In the genomic region with DNA sequence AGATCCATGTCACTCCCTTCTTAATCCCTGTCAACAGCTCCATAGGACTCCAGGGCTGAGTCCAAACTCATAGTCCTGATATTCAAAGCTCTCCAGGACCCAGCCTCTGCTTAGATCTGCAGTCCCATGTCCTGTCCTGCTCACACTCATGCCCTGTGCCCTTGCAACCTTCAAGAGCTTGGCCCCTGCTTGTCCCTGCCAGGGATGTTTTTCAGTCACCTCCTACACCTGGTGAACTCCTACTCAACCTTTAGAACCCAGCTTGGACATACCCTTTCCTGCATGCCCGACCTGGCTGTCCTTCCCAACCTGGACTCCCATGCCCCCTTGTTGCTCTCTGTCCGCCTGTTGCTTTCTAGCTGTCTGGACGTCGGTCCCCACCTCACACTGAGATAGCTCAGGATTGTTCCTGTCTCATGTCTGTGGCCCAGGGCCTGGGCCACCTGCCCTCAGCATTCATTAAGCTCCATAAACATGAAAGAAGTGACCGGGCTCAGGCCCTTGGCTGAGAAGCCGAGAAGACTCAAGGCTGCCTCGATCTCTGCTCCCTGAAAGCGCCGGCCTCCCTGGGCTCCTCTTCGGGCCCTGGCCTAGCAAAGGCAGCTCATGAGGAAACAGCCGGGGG, we compare ENCODE assay signal across 23 cellular contexts. TPM values are rescaled to one million over a fixed set of nuclear protein-coding genes. Genes with fewer than 3 reads are reported as not detected.
DNase-seq lines count a peak whose midpoint lies in the region; ATAC-seq, FAIRE-seq and TF ChIP-seq lines count a peak whose summit lies in the region.
"Had no signal": no experiment of that assay in that cellular context is flagged by ENCODE, and none has a peak within 500 bp of the region (broad histone marks: within the 10 kb centered on the region; RNA-seq: fewer than 3 reads in every experiment).

No MANE protein-coding gene starts in this region.

- H3K4me1 Mint-ChIP-seq in endodermal cell (no peaks in the 10 kb centered on the region), neural progenitor cell (peaks cover 35% of the 10 kb centered on the region)
- H3K4me1 Mint-ChIP-seq in naive thymus-derived CD8-positive, alpha-beta T cell, result peaks cover 0 to 9% (median 4%) of the 10 kb centered on the region in 4 donors

- H3K27me3 ChIP-seq in SK-N-SH (ENCODE audit: insufficient read depth) (peaks cover 8% of the 10 kb centered on the region), endodermal cell (ENCODE audit: control insufficient read depth, insufficient read depth, low read length, poor library complexity, severe bottlenecking) (no peaks in the 10 kb centered on the region), neural progenitor cell (peaks cover 30% of the 10 kb centered on the region)
- H3K27me3 ChIP-seq: BLaER1 treated with 17β-estradiol and CSF1 and Interleukin-3, amounts not matched to agents 10 nM and 100 nM had no signal

- H2AFZ ChIP-seq in SK-N-SH (ENCODE audit: low read depth), result no peak overlapping the region
- H2AFZ ChIP-seq in neural progenitor cell (replicated peaks), result no peak overlapping the region

- POLR2A ChIA-PET in SK-N-SH (lab: Yijun Ruan, JAX) (interaction anchor here (0.6 kb wide), 1 partner anchor 100 kb away, joined by 3 read pairs; no protein-coding TSS in a partner anchor), HEK293 (lab: Yijun Ruan, JAX) (no interaction called here)
- POLR2A ChIA-PET in naive thymus-derived CD8-positive, alpha-beta T cell (lab: Charles Lee), result no interaction called here

- H3K4me3 ChIP-seq in SK-N-SH (ENCODE audit: low read depth in 2 of 2, low read length in 1 of 2) (no peak overlapping the region), HEK293 (ENCODE audit: low read depth, low read length) (no peak overlapping the region), endodermal cell (ENCODE audit: low read length) (no peak overlapping the region), neural progenitor cell (no peak overlapping the region)
- H3K4me3 ChIP-seq: BLaER1 treated with 17β-estradiol and CSF1 and Interleukin-3, amounts not matched to agents 10 nM and 100 nM had no signal

- TF ChIP-seq EP300 in SK-N-SH (IDR thresholded peaks at IDR 0.05; ENCODE audit: borderline replicate concordance in 1 of 2, low read depth in 1 of 2, low read length in 1 of 2), result no peak

- no peaks in the 10 kb centered on the region for H3K79me2 ChIP-seq in SK-N-SH (ENCODE audit: insufficient read depth)
- H3K79me2 ChIP-seq in neural progenitor cell (ENCODE audit: low read depth), result no peaks in the 10 kb centered on the region

- H3K9ac ChIP-seq in SK-N-SH (no peak overlapping the region), endodermal cell (ENCODE audit: extremely low read depth, low read length, poor library complexity, severe bottlenecking) (no peak overlapping the region), neural progenitor cell (no peak overlapping the region)
- H3K9ac ChIP-seq: BLaER1 treated with 17β-estradiol and CSF1 and Interleukin-3, amounts not matched to agents 10 nM and 100 nM had no signal

- H3K27ac Mint-ChIP-seq in endodermal cell (no peak overlapping the region), neural progenitor cell (peak overlapping the region; percentile 85)
- peak overlapping the region in 1 of 10 donors; percentile 22 for H3K27ac Mint-ChIP-seq in naive thymus-derived CD8-positive, alpha-beta T cell

- H3K36me3 Mint-ChIP-seq in endodermal cell (ENCODE audit: low read depth) (no peaks in the 10 kb centered on the region), neural progenitor cell (no peaks in the 10 kb centered on the region)
- H3K36me3 Mint-ChIP-seq in naive thymus-derived CD8-positive, alpha-beta T cell, result no peaks in the 10 kb centered on the region
- H3K36me3 Mint-ChIP-seq: CD4-positive, alpha-beta memory T cell had no signal

- CTCF ChIA-PET in SK-N-SH (lab: Yijun Ruan, JAX), result interaction anchor here (0.8 to 2.3 kb wide), 3 partner anchors 11 to 465 kb away, joined by 3 to 8 read pairs (median 5); no protein-coding TSS in a partner anchor
- CTCF ChIA-PET in HEK293 (lab: Yijun Ruan, JAX), result no interaction called here

- no peak for TF ChIP-seq POLR2A in GM12891 (IDR thresholded peaks at IDR 0.05; ENCODE audit: low read depth, low read length)

- TF ChIP-seq CTCF in SK-N-SH (IDR thresholded peaks at IDR 0.05), result no peak
- no peak for TF ChIP-seq CTCF in HEK293 (tag by site-specific recombination; IDR thresholded peaks at IDR 0.05)
- TF ChIP-seq CTCF in endodermal cell (conservative IDR thresholded peaks at IDR 0.05), result no peak
- TF ChIP-seq CTCF in neural progenitor cell (IDR thresholded peaks at IDR 0.05), result no peak

- H3K36me3 ChIP-seq in SK-N-SH (replicated peaks in 1 of 2; ENCODE audit: control insufficient read depth in 1 of 2, insufficient read depth in 2 of 2, low read length in 1 of 2) (no peaks in the 10 kb centered on the region), HEK293 (ENCODE audit: control insufficient read depth in 2 of 2, insufficient read depth in 1 of 2, low read length in 2 of 2) (no peaks in the 10 kb centered on the region), endodermal cell (ENCODE audit: control insufficient read depth, insufficient read depth, low read length) (no peaks in the 10 kb centered on the region), neural progenitor cell (no peaks in the 10 kb centered on the region)
- H3K36me3 ChIP-seq: BLaER1 treated with 17β-estradiol and CSF1 and Interleukin-3, amounts not matched to agents 10 nM and 100 nM had no signal

- ATAC-seq in SK-N-SH treated with all-trans-retinoic acid at 6 μM for 48 hours (no peak), GM21515 (IDR thresholded peaks at IDR 0.05; ENCODE audit: unreplicated experiment) (no peak)
- no peak for ATAC-seq in naive thymus-derived CD8-positive, alpha-beta T cell
- ATAC-seq: Panc1 had no signal

- no peaks in the 10 kb centered on the region for H3F3A ChIP-seq in SK-N-SH (replicated peaks; ENCODE audit: insufficient read depth)
- H3F3A ChIP-seq in neural progenitor cell (ENCODE audit: low read depth), result no peaks in the 10 kb centered on the region

- no peak for DNase-seq in SK-N-SH
- peak; percentile 46 for DNase-seq in endodermal cell
- no peak for DNase-seq in neural progenitor cell (ENCODE audit: low spot score)
- DNase-seq in GM12891 (ENCODE audit: insufficient read length, low spot score), result no peak
- DNase-seq in naive thymus-derived CD8-positive, alpha-beta T cell, result no peak
- DNase-seq: Calu3; CD4-positive, alpha-beta memory T cell; DMS153; Karpas-422; MV-4-11; NCI-H1105 treated with DMSO at 0.1 percent for 48 hours; NCI-H2081; NCI-H2171; NCI-H345; NCI-H524; NCI-H774 had no signal

- H3K9me3 ChIP-seq in SK-N-SH, result no peaks in the 10 kb centered on the region
- H3K9me3 ChIP-seq in HEK293 (ENCODE audit: control insufficient read depth, insufficient read depth, low read depth, low read length), result no peaks in the 10 kb centered on the region
- no peaks in the 10 kb centered on the region for H3K9me3 ChIP-seq in endodermal cell (ENCODE audit: control insufficient read depth, low read length)
- no peaks in the 10 kb centered on the region for H3K9me3 ChIP-seq in neural progenitor cell (ENCODE audit: low read depth)
- H3K9me3 ChIP-seq: BLaER1 treated with 17β-estradiol and CSF1 and Interleukin-3, amounts not matched to agents 10 nM and 100 nM had no signal

- TF ChIP-seq RAD21 in SK-N-SH (IDR thresholded peaks at IDR 0.05; ENCODE audit: low read length), result no peak

- H3K9me3 Mint-ChIP-seq in endodermal cell (peaks cover 1% of the 10 kb centered on the region), neural progenitor cell (peaks cover 2% of the 10 kb centered on the region)
- no peaks in the 10 kb centered on the region for H3K9me3 Mint-ChIP-seq in naive thymus-derived CD8-positive, alpha-beta T cell

- FAIRE-seq in GM12891 (lab: Jason Lieb, UNC), result no peak
- FAIRE-seq: GM12892 had no signal

- H3K4me2 ChIP-seq in SK-N-SH (no peak overlapping the region), neural progenitor cell (no peak overlapping the region)
- H3K4me2 ChIP-seq: BLaER1 treated with 17β-estradiol and CSF1 and Interleukin-3, amounts not matched to agents 10 nM and 100 nM had no signal

- H3K27ac ChIP-seq in SK-N-SH (ENCODE audit: low read depth in 2 of 2, low read length in 1 of 2) (no peak overlapping the region), HEK293 (ENCODE audit: extremely low read depth, low read depth, low read length) (no peak overlapping the region), endodermal cell (ENCODE audit: low read depth, low read length) (no peak overlapping the region), neural progenitor cell (no peak overlapping the region)
- H3K27ac ChIP-seq: 22Rv1; BLaER1 treated with 17β-estradiol and CSF1 and Interleukin-3, amounts not matched to agents 10 nM and 100 nM had no signal

- WGBS in SK-N-SH (ENCODE audit: low lambda C conversion rate), result 61% methylated on average over 11 of the region's 11 CpGs
- WGBS in endodermal cell (ENCODE audit: insufficient coverage in 1 of 2, insufficient read length in 1 of 2), 2 experiments, result 91 to 95% methylated on average over 10 to 11 of the region's 11 CpGs

- peaks cover 1% of the 10 kb centered on the region for H3K27me3 Mint-ChIP-seq in endodermal cell (ENCODE audit: insufficient read depth)
- H3K27me3 Mint-ChIP-seq in neural progenitor cell (ENCODE audit: insufficient read depth, low read depth), result peaks cover 8% of the 10 kb centered on the region
- H3K27me3 Mint-ChIP-seq in naive thymus-derived CD8-positive, alpha-beta T cell, result peaks cover 4 to 36% (median 26%) of the 10 kb centered on the region in 5 donors

- no peaks in the 10 kb centered on the region for H3K9me2 ChIP-seq in SK-N-SH

- H3K4me3 Mint-ChIP-seq in endodermal cell (no peak overlapping the region), neural progenitor cell (no peak overlapping the region)
- no peak overlapping the region for H3K4me3 Mint-ChIP-seq in naive thymus-derived CD8-positive, alpha-beta T cell
- H3K4me3 Mint-ChIP-seq: CD4-positive, alpha-beta memory T cell had no signal

- H3K4me1 ChIP-seq in SK-N-SH (ENCODE audit: control insufficient read depth in 1 of 2, insufficient read depth in 2 of 2, low read depth in 1 of 2, low read length in 1 of 2) (no peaks in the 10 kb centered on the region; a peak in 1 of 4 replicates), HEK293 (ENCODE audit: control insufficient read depth, insufficient read depth, low read length) (no peaks in the 10 kb centered on the region), endodermal cell (ENCODE audit: control insufficient read depth, insufficient read depth, low read length) (peaks cover 3% of the 10 kb centered on the region), neural progenitor cell (peaks cover 11% of the 10 kb centered on the region)

- H4K20me1 ChIP-seq in SK-N-SH (ENCODE audit: insufficient read depth) (no peaks in the 10 kb centered on the region), neural progenitor cell (ENCODE audit: low read depth) (no peaks in the 10 kb centered on the region)
- H4K20me1 ChIP-seq: BLaER1 treated with 17β-estradiol and CSF1 and Interleukin-3, amounts not matched to agents 10 nM and 100 nM had no signal

RNA-seq across cellular contexts. Expression of a gene that starts 48.8 kb away (rescaled TPM):
- 14.7 and 16.1 TPM in 2 replicates for polyA plus RNA-seq in SK-N-SH (2012; rRNA removed)
- polyA plus RNA-seq in SK-N-SH (2012; cell fraction: cytosol; rRNA removed), result 11.9 and 15.7 TPM in 2 replicates
- 13.5 and 13.9 TPM in 2 replicates for polyA plus RNA-seq in SK-N-SH (2012; cell fraction: nucleus; rRNA removed)
- total RNA-seq in endodermal cell (10 to 100 TPM; 19.7 to 20.7 TPM), neural progenitor cell (ENCODE audit: low replicate concordance) (15.7 and 27.6 TPM in 2 replicates)
- polyA plus RNA-seq in endodermal cell (2013, experiment 1 of 2), result 26.0 TPM
- 24.8 TPM for polyA plus RNA-seq in endodermal cell (2013, experiment 2 of 2)
- 0.44 TPM for polyA plus RNA-seq in GM12891 (2012; ENCODE audit: low read depth, missing spikeins)
- 10 to 100 TPM; 15.7 to 16.7 TPM for total RNA-seq in naive thymus-derived CD8-positive, alpha-beta T cell
- 1 to 10 TPM; 3.9 to 8.7 (median 7.2) TPM for polyA plus RNA-seq in naive thymus-derived CD8-positive, alpha-beta T cell
